Comparison of ENCODE assay signal across 2 cellular contexts in the genomic region with DNA sequence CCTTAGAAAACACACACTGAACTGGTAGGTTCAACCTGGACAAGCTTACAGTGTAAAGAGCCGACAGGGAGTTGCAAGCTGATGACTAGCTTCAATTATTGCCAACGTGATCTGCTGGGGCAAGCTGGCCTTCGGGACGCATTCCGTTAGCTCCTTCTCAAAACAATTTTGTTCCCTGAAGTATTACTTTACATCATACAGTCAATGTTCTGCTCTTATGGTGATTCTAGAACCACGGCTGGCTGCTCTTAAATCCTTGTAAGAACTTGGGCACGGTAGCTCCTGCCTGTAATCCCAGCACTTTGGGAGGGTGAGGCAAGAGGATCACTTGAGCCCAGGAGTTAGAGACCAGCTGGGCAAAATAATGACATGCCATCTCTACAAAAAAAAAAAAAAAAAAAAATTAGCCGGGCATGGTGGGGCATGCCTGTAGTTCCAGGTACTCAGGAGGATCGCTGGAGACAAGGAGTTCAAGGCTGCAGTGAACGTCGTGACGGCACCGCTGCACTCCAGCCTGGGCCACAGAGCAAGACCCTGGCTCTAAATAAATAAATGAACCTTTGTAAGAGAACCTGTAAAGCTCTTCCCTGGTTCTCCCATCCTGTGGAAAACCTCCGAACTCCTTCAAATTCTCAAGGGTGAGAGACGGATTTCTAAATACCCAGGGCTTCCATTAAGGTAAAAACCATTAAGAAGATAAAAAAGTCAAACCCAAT.
TF ChIP-seq lines count a peak whose summit lies in the region.

No MANE protein-coding gene starts in this region.

TF ChIP-seq in SK-N-SH, 30 proteins besides CTCF, POLR2A, EP300 and RAD21:
- TF ChIP-seq JUND (IDR thresholded peaks at IDR 0.05) (no peak), RXRA (IDR thresholded peaks at IDR 0.05; ENCODE audit: borderline replicate concordance, low read depth) (no peak), TEAD4 (IDR thresholded peaks at IDR 0.05; ENCODE audit: borderline replicate concordance, insufficient read depth) (no peak), RFX5 (IDR thresholded peaks at IDR 0.05; ENCODE audit: low read length) (no peak), RCOR1 (IDR thresholded peaks at IDR 0.05; ENCODE audit: low read length) (no peak), SIN3A (IDR thresholded peaks at IDR 0.05; ENCODE audit: borderline replicate concordance, low read depth, low read length) (no peak), ELF1 (IDR thresholded peaks at IDR 0.05) (no peak), GATA2 (CRISPR knock-in tag; IDR thresholded peaks at IDR 0.05) (no peak), FOSL2 (IDR thresholded peaks at IDR 0.05; ENCODE audit: borderline replicate concordance, low read depth) (no peak), EZH2phosphoT487 (IDR thresholded peaks at IDR 0.05; ENCODE audit: borderline replicate concordance, low read depth) (no peak), NRF1 (IDR thresholded peaks at IDR 0.05; ENCODE audit: low read depth, low read length) (no peak), POLR2AphosphoS5 (IDR thresholded peaks at IDR 0.05; ENCODE audit: low read depth, low read length) (no peak), CHD2 (IDR thresholded peaks at IDR 0.05; ENCODE audit: low read length, partially characterized antibody) (no peak)
- TF ChIP-seq, protein P1, sequence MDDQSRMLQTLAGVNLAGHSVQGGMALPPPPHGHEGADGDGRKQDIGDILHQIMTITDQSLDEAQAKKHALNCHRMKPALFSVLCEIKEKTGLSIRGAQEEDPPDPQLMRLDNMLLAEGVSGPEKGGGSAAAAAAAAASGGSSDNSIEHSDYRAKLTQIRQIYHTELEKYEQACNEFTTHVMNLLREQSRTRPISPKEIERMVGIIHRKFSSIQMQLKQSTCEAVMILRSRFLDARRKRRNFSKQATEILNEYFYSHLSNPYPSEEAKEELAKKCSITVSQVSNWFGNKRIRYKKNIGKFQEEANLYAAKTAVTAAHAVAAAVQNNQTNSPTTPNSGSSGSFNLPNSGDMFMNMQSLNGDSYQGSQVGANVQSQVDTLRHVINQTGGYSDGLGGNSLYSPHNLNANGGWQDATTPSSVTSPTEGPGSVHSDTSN (IDR thresholded peaks at IDR 0.05) = no peak
- TF ChIP-seq, protein P2, sequence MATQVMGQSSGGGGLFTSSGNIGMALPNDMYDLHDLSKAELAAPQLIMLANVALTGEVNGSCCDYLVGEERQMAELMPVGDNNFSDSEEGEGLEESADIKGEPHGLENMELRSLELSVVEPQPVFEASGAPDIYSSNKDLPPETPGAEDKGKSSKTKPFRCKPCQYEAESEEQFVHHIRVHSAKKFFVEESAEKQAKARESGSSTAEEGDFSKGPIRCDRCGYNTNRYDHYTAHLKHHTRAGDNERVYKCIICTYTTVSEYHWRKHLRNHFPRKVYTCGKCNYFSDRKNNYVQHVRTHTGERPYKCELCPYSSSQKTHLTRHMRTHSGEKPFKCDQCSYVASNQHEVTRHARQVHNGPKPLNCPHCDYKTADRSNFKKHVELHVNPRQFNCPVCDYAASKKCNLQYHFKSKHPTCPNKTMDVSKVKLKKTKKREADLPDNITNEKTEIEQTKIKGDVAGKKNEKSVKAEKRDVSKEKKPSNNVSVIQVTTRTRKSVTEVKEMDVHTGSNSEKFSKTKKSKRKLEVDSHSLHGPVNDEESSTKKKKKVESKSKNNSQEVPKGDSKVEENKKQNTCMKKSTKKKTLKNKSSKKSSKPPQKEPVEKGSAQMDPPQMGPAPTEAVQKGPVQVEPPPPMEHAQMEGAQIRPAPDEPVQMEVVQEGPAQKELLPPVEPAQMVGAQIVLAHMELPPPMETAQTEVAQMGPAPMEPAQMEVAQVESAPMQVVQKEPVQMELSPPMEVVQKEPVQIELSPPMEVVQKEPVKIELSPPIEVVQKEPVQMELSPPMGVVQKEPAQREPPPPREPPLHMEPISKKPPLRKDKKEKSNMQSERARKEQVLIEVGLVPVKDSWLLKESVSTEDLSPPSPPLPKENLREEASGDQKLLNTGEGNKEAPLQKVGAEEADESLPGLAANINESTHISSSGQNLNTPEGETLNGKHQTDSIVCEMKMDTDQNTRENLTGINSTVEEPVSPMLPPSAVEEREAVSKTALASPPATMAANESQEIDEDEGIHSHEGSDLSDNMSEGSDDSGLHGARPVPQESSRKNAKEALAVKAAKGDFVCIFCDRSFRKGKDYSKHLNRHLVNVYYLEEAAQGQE (IDR thresholded peaks at IDR 0.05; ENCODE audit: low read depth, low read length) = no peak
- TF ChIP-seq, protein P3, sequence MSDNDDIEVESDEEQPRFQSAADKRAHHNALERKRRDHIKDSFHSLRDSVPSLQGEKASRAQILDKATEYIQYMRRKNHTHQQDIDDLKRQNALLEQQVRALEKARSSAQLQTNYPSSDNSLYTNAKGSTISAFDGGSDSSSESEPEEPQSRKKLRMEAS (IDR thresholded peaks at IDR 0.05; ENCODE audit: low read depth) = no peak

TF ChIP-seq in SK-N-SH treated with all-trans-retinoic acid at 6 μM for 48 hours, 23 proteins besides CTCF, POLR2A, EP300 and RAD21 (continued from another document):
- TF ChIP-seq, protein P4, sequence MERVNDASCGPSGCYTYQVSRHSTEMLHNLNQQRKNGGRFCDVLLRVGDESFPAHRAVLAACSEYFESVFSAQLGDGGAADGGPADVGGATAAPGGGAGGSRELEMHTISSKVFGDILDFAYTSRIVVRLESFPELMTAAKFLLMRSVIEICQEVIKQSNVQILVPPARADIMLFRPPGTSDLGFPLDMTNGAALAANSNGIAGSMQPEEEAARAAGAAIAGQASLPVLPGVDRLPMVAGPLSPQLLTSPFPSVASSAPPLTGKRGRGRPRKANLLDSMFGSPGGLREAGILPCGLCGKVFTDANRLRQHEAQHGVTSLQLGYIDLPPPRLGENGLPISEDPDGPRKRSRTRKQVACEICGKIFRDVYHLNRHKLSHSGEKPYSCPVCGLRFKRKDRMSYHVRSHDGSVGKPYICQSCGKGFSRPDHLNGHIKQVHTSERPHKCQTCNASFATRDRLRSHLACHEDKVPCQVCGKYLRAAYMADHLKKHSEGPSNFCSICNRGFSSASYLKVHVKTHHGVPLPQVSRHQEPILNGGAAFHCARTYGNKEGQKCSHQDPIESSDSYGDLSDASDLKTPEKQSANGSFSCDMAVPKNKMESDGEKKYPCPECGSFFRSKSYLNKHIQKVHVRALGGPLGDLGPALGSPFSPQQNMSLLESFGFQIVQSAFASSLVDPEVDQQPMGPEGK (CRISPR knock-in tag; IDR thresholded peaks at IDR 0.05; ENCODE audit: borderline replicate concordance) = no peak
- TF ChIP-seq ZNF70 (CRISPR knock-in tag; IDR thresholded peaks at IDR 0.05) = no peak
- no peak for TF ChIP-seq TCF4 (CRISPR knock-in tag; IDR thresholded peaks at IDR 0.05; ENCODE audit: borderline replicate concordance)
- TF ChIP-seq OSR1 (CRISPR knock-in tag; IDR thresholded peaks at IDR 0.05) = no peak
- TF ChIP-seq, protein P5, sequence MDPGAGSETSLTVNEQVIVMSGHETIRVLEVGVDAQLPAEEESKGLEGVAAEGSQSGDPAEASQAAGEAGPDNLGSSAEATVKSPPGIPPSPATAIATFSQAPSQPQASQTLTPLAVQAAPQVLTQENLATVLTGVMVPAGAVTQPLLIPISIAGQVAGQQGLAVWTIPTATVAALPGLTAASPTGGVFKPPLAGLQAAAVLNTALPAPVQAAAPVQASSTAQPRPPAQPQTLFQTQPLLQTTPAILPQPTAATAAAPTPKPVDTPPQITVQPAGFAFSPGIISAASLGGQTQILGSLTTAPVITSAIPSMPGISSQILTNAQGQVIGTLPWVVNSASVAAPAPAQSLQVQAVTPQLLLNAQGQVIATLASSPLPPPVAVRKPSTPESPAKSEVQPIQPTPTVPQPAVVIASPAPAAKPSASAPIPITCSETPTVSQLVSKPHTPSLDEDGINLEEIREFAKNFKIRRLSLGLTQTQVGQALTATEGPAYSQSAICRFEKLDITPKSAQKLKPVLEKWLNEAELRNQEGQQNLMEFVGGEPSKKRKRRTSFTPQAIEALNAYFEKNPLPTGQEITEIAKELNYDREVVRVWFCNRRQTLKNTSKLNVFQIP (CRISPR knock-in tag; IDR thresholded peaks at IDR 0.05; ENCODE audit: borderline replicate concordance, low read depth) = no peak
- no peak for TF ChIP-seq BACH2 (CRISPR knock-in tag; IDR thresholded peaks at IDR 0.05; ENCODE audit: borderline replicate concordance)
- TF ChIP-seq SNAI2 (CRISPR knock-in tag; IDR thresholded peaks at IDR 0.05) = no peak
- TF ChIP-seq CSDC2 (CRISPR knock-in tag; IDR thresholded peaks at IDR 0.05) = no peak
- no peak for TF ChIP-seq ISL1 (CRISPR knock-in tag; IDR thresholded peaks at IDR 0.05)
- TF ChIP-seq PPARA (CRISPR knock-in tag; IDR thresholded peaks at IDR 0.05; ENCODE audit: borderline replicate concordance) = no peak
- no peak for TF ChIP-seq ZFP30 (CRISPR knock-in tag; IDR thresholded peaks at IDR 0.05)
